In the genomic region with DNA sequence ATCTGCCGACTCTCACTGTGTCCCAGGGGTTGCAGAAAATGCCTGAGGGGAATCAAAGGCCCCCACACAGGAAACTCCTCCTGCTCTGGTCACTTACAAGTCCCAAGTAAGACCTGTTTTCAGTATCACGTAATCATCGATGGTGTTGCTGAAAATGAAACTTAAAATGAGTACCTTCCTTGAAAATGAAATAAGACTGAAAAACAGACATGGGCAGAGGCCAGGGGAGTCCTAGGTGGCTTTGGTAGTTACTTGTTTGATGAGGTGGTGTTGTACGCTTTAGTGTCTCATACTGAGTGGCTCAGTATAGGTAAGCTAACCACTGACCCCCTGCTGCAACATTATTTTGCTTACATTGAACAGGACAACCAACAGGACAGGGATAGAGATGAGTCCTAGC, we compare ENCODE assay signal across 12 cellular contexts. TPM values are rescaled to one million over a fixed set of nuclear protein-coding genes. Genes with fewer than 3 reads are reported as not detected.
DNase-seq lines count a peak whose midpoint lies in the region; ATAC-seq and TF ChIP-seq lines count a peak whose summit lies in the region.
"Had no signal": no experiment of that assay in that cellular context is flagged by ENCODE, and none has a peak within 500 bp of the region (broad histone marks: within the 10 kb centered on the region; RNA-seq: fewer than 3 reads in every experiment).

No MANE protein-coding gene starts in this region.

- H3K27me3 Mint-ChIP-seq in natural killer cell treated with Interleukin-12 subunit alpha and Interleukin-12 subunit beta and Interleukin-15 and Interleukin-18, amount 100 ng/mL, for 72 hours = no peaks in the 10 kb centered on the region
- no peaks in the 10 kb centered on the region for H3K27me3 Mint-ChIP-seq in natural killer cell (ENCODE audit: low read depth in 2 of 2)
- H3K27me3 Mint-ChIP-seq in stimulated activated naive CD8-positive, alpha-beta T cell treated with anti-CD3 and anti-CD28 coated beads, Interleukin-15, amount 100 ng/mL, for 72 hours = peaks cover 8% of the 10 kb centered on the region

- no peak overlapping the region for H3K27ac ChIP-seq in caudate nucleus (ENCODE audit: low read depth, low read length)

- DNase-seq in natural killer cell treated with Interleukin-12 subunit alpha and Interleukin-12 subunit beta and Interleukin-15 and Interleukin-18, amount 100 ng/mL, for 72 hours (ENCODE audit: low spot score) = no peak
- no peak for DNase-seq in natural killer cell
- no peak for DNase-seq in stimulated activated naive CD8-positive, alpha-beta T cell treated with anti-CD3 and anti-CD28 coated beads, Interleukin-15, amount 100 ng/mL, for 72 hours
- no peak for DNase-seq in GM03348 (ENCODE audit: low spot score)
- no peak for DNase-seq in caudate nucleus (lab: John Stamatoyannopoulos, UW)
- no peak for DNase-seq in NCI-H1105 (lab: John Stamatoyannopoulos, UW)
- DNase-seq: NCI-H187; RPMI8226; stimulated activated naive CD4-positive, alpha-beta T cell treated with Interleukin-2 at 50 U/mL for 16 hours had no signal

- no peaks in the 10 kb centered on the region for H3K36me3 Mint-ChIP-seq in natural killer cell treated with Interleukin-12 subunit alpha and Interleukin-12 subunit beta and Interleukin-15 and Interleukin-18, amount 100 ng/mL, for 72 hours
- H3K36me3 Mint-ChIP-seq in natural killer cell = no peaks in the 10 kb centered on the region

- no peaks in the 10 kb centered on the region for H3K9me3 Mint-ChIP-seq in natural killer cell treated with Interleukin-12 subunit alpha and Interleukin-12 subunit beta and Interleukin-15 and Interleukin-18, amount 100 ng/mL, for 72 hours
- no peaks in the 10 kb centered on the region for H3K9me3 Mint-ChIP-seq in natural killer cell
- H3K9me3 Mint-ChIP-seq in stimulated activated naive CD8-positive, alpha-beta T cell treated with anti-CD3 and anti-CD28 coated beads, Interleukin-15, amount 100 ng/mL, for 72 hours = peaks cover 0 to 6% of the 10 kb centered on the region in 2 donors

- H3K27ac Mint-ChIP-seq in natural killer cell treated with Interleukin-12 subunit alpha and Interleukin-12 subunit beta and Interleukin-15 and Interleukin-18, amount 100 ng/mL, for 72 hours = no peak overlapping the region
- H3K27ac Mint-ChIP-seq in natural killer cell = no peak overlapping the region
- H3K27ac Mint-ChIP-seq in stimulated activated naive CD8-positive, alpha-beta T cell treated with anti-CD3 and anti-CD28 coated beads, Interleukin-15, amount 100 ng/mL, for 72 hours = no peak overlapping the region
- H3K27ac Mint-ChIP-seq: activated T-helper 2 cell treated with anti-CD3 and anti-CD28 coated beads, Interferon-gamma antibody, Interleukin-2, Interleukin-4, amounts not matched to agents 10 μg/mL and 5 μg/mL and 100 μg/mL, durations not matched to agents 14 hours and 24 hours and 36 hours had no signal

- TF ChIP-seq CTCF in natural killer cell (IDR thresholded peaks at IDR 0.05) = no peak

- peak in 1 of 2 donors; percentile 75 for ATAC-seq in natural killer cell treated with Interleukin-12 subunit alpha and Interleukin-12 subunit beta and Interleukin-15 and Interleukin-18, amount 100 ng/mL, for 72 hours
- ATAC-seq in natural killer cell = no peak
- ATAC-seq in GM21528 (IDR thresholded peaks at IDR 0.05; ENCODE audit: low FRiP score, unreplicated experiment) = peak; percentile 91
- peak; percentile 86 for ATAC-seq in HG03095 (IDR thresholded peaks at IDR 0.05; ENCODE audit: unreplicated experiment)
- ATAC-seq in stimulated activated naive CD8-positive, alpha-beta T cell treated with anti-CD3 and anti-CD28 coated beads, Interleukin-15, amount 100 ng/mL, for 72 hours = peak; percentile 76

- peak overlapping the region; percentile 5 for H3K4me3 Mint-ChIP-seq in natural killer cell treated with Interleukin-12 subunit alpha and Interleukin-12 subunit beta and Interleukin-15 and Interleukin-18, amount 100 ng/mL, for 72 hours
- H3K4me3 Mint-ChIP-seq in natural killer cell = no peak overlapping the region
- no peak overlapping the region for H3K4me3 Mint-ChIP-seq in stimulated activated naive CD8-positive, alpha-beta T cell treated with anti-CD3 and anti-CD28 coated beads, Interleukin-15, amount 100 ng/mL, for 72 hours

- intact Hi-C loops in natural killer cell (cut with micrococcal nuclease) = no loop called here

- no peaks in the 10 kb centered on the region for H3K4me1 Mint-ChIP-seq in natural killer cell treated with Interleukin-12 subunit alpha and Interleukin-12 subunit beta and Interleukin-15 and Interleukin-18, amount 100 ng/mL, for 72 hours (ENCODE audit: low read depth in 2 of 2)
- H3K4me1 Mint-ChIP-seq in natural killer cell = no peaks in the 10 kb centered on the region
- no peaks in the 10 kb centered on the region for H3K4me1 Mint-ChIP-seq in stimulated activated naive CD8-positive, alpha-beta T cell treated with anti-CD3 and anti-CD28 coated beads, Interleukin-15, amount 100 ng/mL, for 72 hours

RNA-seq across cellular contexts. Expression of gene SYNCRIP, which starts 43.0 kb away (rescaled TPM):
- total RNA-seq in natural killer cell treated with Interleukin-12 subunit alpha and Interleukin-12 subunit beta and Interleukin-15 and Interleukin-18, amount 100 ng/mL, for 72 hours = 100 to 1,000 TPM; 142 to 150 TPM
- 10 to 100 TPM; 65.8 to 99.1 (median 80.9) TPM for total RNA-seq in natural killer cell

Comparison
In these comparisons a context has a peak if more than half of its experiments do, and no peak if none do; other contexts are left out.
1. ATAC-seq: peak in GM21528 (single experiment), HG03095 (single experiment) and stimulated activated naive CD8-positive, alpha-beta T cell treated with anti-CD3 and anti-CD28 coated beads, Interleukin-15, amount 100 ng/mL, for 72 hours (single experiment); none in natural killer cell (0 of 3).